Comparison of ENCODE assay signal across 8 cellular contexts in genomic region chr6:13795041-13795748, GRCh38. TPM values are rescaled to one million over a fixed set of nuclear protein-coding genes. Genes with fewer than 3 reads are reported as not detected.
DNase-seq lines count a peak whose midpoint lies in the region; ATAC-seq and TF ChIP-seq lines count a peak whose summit lies in the region.

No MANE protein-coding gene starts in this region.

- intact Hi-C loops in Caco-2 (cut with micrococcal nuclease; ENCODE audit: unreplicated experiment), result loop anchor here (1.0 to 2.0 kb wide), 6 partner anchors 68 to 350 kb away; no protein-coding TSS in a partner anchor

- H3K36me3 Mint-ChIP-seq in Caco-2 (ENCODE audit: insufficient read depth, unreplicated experiment), result peaks cover 73% of the 10 kb centered on the region
- H3K36me3 Mint-ChIP-seq in activated CD8-positive, alpha-beta memory T cell treated with anti-CD3 and anti-CD28 coated beads, Interleukin-2, amount 10 ng/mL, durations not matched to agents 7 days and 5 days, result peaks cover 15% of the 10 kb centered on the region

- peak overlapping the region; percentile 9 for H3K27ac ChIP-seq in muscle layer of colon (ENCODE audit: low read depth, low read length)

- H3K36me3 ChIP-seq in Caco-2 (ENCODE audit: control insufficient read depth, insufficient read depth, low read length) (peaks cover 1% of the 10 kb centered on the region; the same call in 1 of the 2 replicates), NT2/D1 (ENCODE audit: insufficient read depth, insufficient read length, low read length) (peaks cover 51% of the 10 kb centered on the region), muscle layer of colon (ENCODE audit: insufficient read depth, low read length) (peaks cover 19% of the 10 kb centered on the region)

- H3K4me1 ChIP-seq in Caco-2 (peaks cover 13% of the 10 kb centered on the region; the same call in 1 of the 2 replicates), NT2/D1 (ENCODE audit: insufficient read depth, insufficient read length) (no peaks in the 10 kb centered on the region), muscle layer of colon (ENCODE audit: insufficient read depth, low read length) (peaks cover 4% of the 10 kb centered on the region)

- CTCF ChIA-PET in Caco-2 (lab: Charles Lee), result interaction anchor here (0.6 to 1.2 kb wide), 3 partner anchors 77 to 284 kb away, joined by 4 to 5 read pairs (median 4); no protein-coding TSS in a partner anchor
- CTCF ChIA-PET in activated CD8-positive, alpha-beta memory T cell treated with anti-CD3 and anti-CD28 coated beads, Interleukin-2, amount 10 ng/mL, durations not matched to agents 7 days and 5 days (lab: Charles Lee), result interaction anchor here (0.6 to 4.5 kb wide), 24 partner anchors 10 to 346 kb away, joined by 3 to 23 read pairs (median 5); partner anchors contain the start of genes MCUR1, NOL7 and SIRT5

- H3K9me3 ChIP-seq in Caco-2 (no peaks in the 10 kb centered on the region), NT2/D1 (ENCODE audit: insufficient read depth, low read length) (no peaks in the 10 kb centered on the region), muscle layer of colon (ENCODE audit: low read length) (no peaks in the 10 kb centered on the region)

- no peak overlapping the region for H3K4me3 Mint-ChIP-seq in Caco-2 (ENCODE audit: unreplicated experiment)
- no peak overlapping the region for H3K4me3 Mint-ChIP-seq in activated CD8-positive, alpha-beta memory T cell treated with anti-CD3 and anti-CD28 coated beads, Interleukin-2, amount 10 ng/mL, durations not matched to agents 7 days and 5 days

- H3K27me3 Mint-ChIP-seq in Caco-2 (ENCODE audit: insufficient read depth, unreplicated experiment), result no peaks in the 10 kb centered on the region
- H3K27me3 Mint-ChIP-seq in activated CD8-positive, alpha-beta memory T cell treated with anti-CD3 and anti-CD28 coated beads, Interleukin-2, amount 10 ng/mL, durations not matched to agents 7 days and 5 days, result no peaks in the 10 kb centered on the region

- H3K27ac Mint-ChIP-seq in Caco-2 (ENCODE audit: unreplicated experiment), result peak overlapping the region; percentile 37
- peak overlapping the region; percentile 60 for H3K27ac Mint-ChIP-seq in activated CD8-positive, alpha-beta memory T cell treated with anti-CD3 and anti-CD28 coated beads, Interleukin-2, amount 10 ng/mL, durations not matched to agents 7 days and 5 days

- peak; percentile 74 to 84 for DNase-seq in Caco-2
- peak; percentile 72 for DNase-seq in HS-5 (ENCODE audit: low read depth)
- peak; percentile 51 for DNase-seq in NT2/D1 (ENCODE audit: low read depth, low spot score)
- peak; percentile 93 for DNase-seq in activated CD8-positive, alpha-beta memory T cell treated with anti-CD3 and anti-CD28 coated beads, Interleukin-2, amount 10 ng/mL, durations not matched to agents 7 days and 5 days
- peak; percentile 86 for DNase-seq in epithelial cell of esophagus (ENCODE audit: low read depth)
- peak; percentile 67 to 74 for DNase-seq in stimulated activated CD8-positive, alpha-beta memory T cell treated with anti-CD3 and anti-CD28 coated beads, Interleukin-7, amount 100 ng/mL, for 1 hour (ENCODE audit: low read depth in 2 of 2)

- H3K9ac ChIP-seq in NT2/D1 (ENCODE audit: insufficient read length, low read depth) (no peak overlapping the region), muscle layer of colon (ENCODE audit: low read length) (no peak overlapping the region)

- H3K27me3 ChIP-seq in Caco-2 (replicated peaks; ENCODE audit: control insufficient read depth, insufficient read depth, low read length), result no peaks in the 10 kb centered on the region
- H3K27me3 ChIP-seq in NT2/D1 (ENCODE audit: insufficient read depth, insufficient read length), result no peaks in the 10 kb centered on the region
- no peaks in the 10 kb centered on the region for H3K27me3 ChIP-seq in muscle layer of colon (ENCODE audit: control insufficient read depth in 1 of 2, insufficient read depth in 2 of 2, low read length in 2 of 2)

- H3K4me1 Mint-ChIP-seq in Caco-2 (ENCODE audit: low read depth, unreplicated experiment), result peaks cover 11% of the 10 kb centered on the region
- peaks cover 33% of the 10 kb centered on the region for H3K4me1 Mint-ChIP-seq in activated CD8-positive, alpha-beta memory T cell treated with anti-CD3 and anti-CD28 coated beads, Interleukin-2, amount 10 ng/mL, durations not matched to agents 7 days and 5 days

- POLR2A ChIA-PET in Caco-2 (lab: Charles Lee), result no interaction called here

- H3K4me3 ChIP-seq in Caco-2 (ENCODE audit: low read depth, low read length), result no peak overlapping the region
- H3K4me3 ChIP-seq in NT2/D1 (ENCODE audit: insufficient read length, low read depth), result no peak overlapping the region
- no peak overlapping the region for H3K4me3 ChIP-seq in epithelial cell of esophagus (ENCODE audit: low read length)
- H3K4me3 ChIP-seq in muscle layer of colon (ENCODE audit: low read depth in 1 of 2, low read length in 2 of 2), result no peak overlapping the region

- H3K9me3 Mint-ChIP-seq in Caco-2 (ENCODE audit: unreplicated experiment), result no peaks in the 10 kb centered on the region
- H3K9me3 Mint-ChIP-seq in activated CD8-positive, alpha-beta memory T cell treated with anti-CD3 and anti-CD28 coated beads, Interleukin-2, amount 10 ng/mL, durations not matched to agents 7 days and 5 days (ENCODE audit: low read depth), result no peaks in the 10 kb centered on the region

- no TSS peak for BruUV-seq in Caco-2 (replicated peaks; lab: Mats Ljungman, UMichigan)

- peak; percentile 87 for ATAC-seq in GM21367 (IDR thresholded peaks at IDR 0.05; ENCODE audit: unreplicated experiment)
- ATAC-seq in activated CD8-positive, alpha-beta memory T cell treated with anti-CD3 and anti-CD28 coated beads, Interleukin-2, amount 10 ng/mL, durations not matched to agents 7 days and 5 days, result peak; percentile 96

- peak; percentile 84 to 90 for TF ChIP-seq CTCF in Caco-2 (IDR thresholded peaks at IDR 0.05; ENCODE audit: insufficient read depth in 1 of 2, low read depth in 1 of 2, low read length in 1 of 2, severe bottlenecking in 1 of 2, unreplicated experiment in 1 of 2)
- peak; percentile 97 for TF ChIP-seq CTCF in epithelial cell of esophagus (IDR thresholded peaks at IDR 0.05; ENCODE audit: insufficient read depth, low read depth, low read length, missing control alignments)

RNA-seq across cellular contexts. Expression of gene MCUR1, which starts 19.2 kb away (rescaled TPM):
- total RNA-seq in Caco-2 (2022), result 61.2 and 64.8 TPM in 2 replicates
- 10 to 100 TPM; 27.7 to 31.1 TPM for total RNA-seq in activated CD8-positive, alpha-beta memory T cell treated with anti-CD3 and anti-CD28 coated beads, Interleukin-2, amount 10 ng/mL, durations not matched to agents 7 days and 5 days
